ENCODE assay signal across 20 cellular contexts in the genomic region with DNA sequence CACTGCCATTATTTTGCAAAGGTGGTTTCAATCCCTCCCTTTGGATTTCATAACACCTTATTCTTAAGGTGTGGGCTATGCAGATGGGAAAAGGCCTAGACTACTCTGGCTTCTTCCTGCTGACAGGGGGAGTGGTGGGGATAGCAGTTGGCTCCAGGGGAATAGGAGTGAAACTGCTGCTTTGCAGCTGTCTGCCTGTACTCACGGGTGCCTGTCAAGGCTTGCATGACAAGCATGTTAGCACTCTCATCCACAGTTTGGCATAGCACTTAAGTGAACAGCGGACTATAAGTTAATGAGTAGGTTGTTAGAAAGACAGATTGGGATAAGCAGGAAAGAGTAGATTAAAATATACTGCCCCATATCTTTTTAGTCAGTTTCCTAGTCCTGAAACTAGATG.
DNase-seq lines count a peak whose midpoint lies in the region; ATAC-seq, FAIRE-seq and TF ChIP-seq lines count a peak whose summit lies in the region.
"Had no signal": no experiment of that assay in that cellular context is flagged by ENCODE, and none has a peak within 500 bp of the region (broad histone marks: within the 10 kb centered on the region; RNA-seq: fewer than 3 reads in every experiment).

No MANE protein-coding gene starts in this region.

- H3K4me3 ChIP-seq in bronchial epithelial cell (ENCODE audit: low read depth, low read length) (no peak overlapping the region), H7 (ENCODE audit: insufficient read depth, low read depth, low read length) (no peak overlapping the region)
- H3K4me3 ChIP-seq: hepatocyte, right lobe of liver, testis had no signal

- no peak for FAIRE-seq in bronchial epithelial cell (lab: Jason Lieb, UNC)
- FAIRE-seq: islet of Langerhans, urothelium cell line had no signal

- intact Hi-C loops in Right ventricle myocardium inferior (cut with DNase I): no loop called here
- intact Hi-C loops in Right ventricle myocardium superior (cut with DNase I): no loop called here

- no peak for TF ChIP-seq CTCF in bronchial epithelial cell (IDR thresholded peaks at IDR 0.05; ENCODE audit: insufficient read depth, low read length, severe bottlenecking)

- no peak for DNase-seq in Right ventricle myocardium inferior (ENCODE audit: missing footprints)
- no peak for DNase-seq in Right ventricle myocardium superior
- peak; percentile 12 for DNase-seq in NCI-H187 treated with DMSO at 0.1 percent for 48 hours (lab: John Stamatoyannopoulos, UW)
- peak; percentile 80 for DNase-seq in bronchial epithelial cell (ENCODE audit: low read depth)
- no peak for DNase-seq in stimulated activated CD4-positive, alpha-beta T cell treated with anti-CD3 and anti-CD28 coated beads, Interleukin-4, amount 100 ng/mL, for 1 hour
- DNase-seq in H7: no peak
- DNase-seq: activated CD4-positive, alpha-beta T cell treated with anti-CD3 and anti-CD28 coated beads for 36 hours; activated gamma-delta T cell; activated naive CD8-positive, alpha-beta T cell treated with anti-CD3 and anti-CD28 coated beads, Interleukin-2, amount 50 U/mL, for 24 hours; foreskin melanocyte; NCI-H226; posterior cingulate gyrus; right lobe of liver; stimulated activated naive CD4-positive, alpha-beta T cell treated with Interleukin-2 at 50 U/mL for 16 hours; testis had no signal

- H3K36me3 ChIP-seq in bronchial epithelial cell (ENCODE audit: control insufficient read depth, insufficient read depth, low read length): no peaks in the 10 kb centered on the region
- no peaks in the 10 kb centered on the region for H3K36me3 ChIP-seq in H7 (replicated peaks; ENCODE audit: control insufficient read depth, insufficient read depth, low read length)
- H3K36me3 ChIP-seq: right lobe of liver had no signal

- ATAC-seq in Right ventricle myocardium inferior (peak; percentile 31), Right ventricle myocardium superior (ENCODE audit: poor library complexity) (no peak), GM21423 (IDR thresholded peaks at IDR 0.05; ENCODE audit: unreplicated experiment) (no peak)
- ATAC-seq: activated CD4-positive, alpha-beta T cell treated with anti-CD3 and anti-CD28 coated beads for 36 hours; activated naive CD8-positive, alpha-beta T cell treated with anti-CD3 and anti-CD28 coated beads, Interleukin-2, amount 50 U/mL, for 24 hours; Panc1; right lobe of liver had no signal

- H3K27me3 ChIP-seq in bronchial epithelial cell (ENCODE audit: control insufficient read depth, insufficient read depth, low read length): no peaks in the 10 kb centered on the region
- H3K27me3 ChIP-seq in H7 (ENCODE audit: control insufficient read depth, insufficient read depth, low read length): no peaks in the 10 kb centered on the region
- H3K27me3 ChIP-seq: hepatocyte, right lobe of liver, testis had no signal

Comparison
In these comparisons a context has a peak if more than half of its experiments do, and no peak if none do; other contexts are left out.
1. DNase-seq: peak in NCI-H187 treated with DMSO at 0.1 percent for 48 hours (single experiment) and bronchial epithelial cell (single experiment); none in Right ventricle myocardium inferior (single experiment), Right ventricle myocardium superior (single experiment), stimulated activated CD4-positive, alpha-beta T cell treated with anti-CD3 and anti-CD28 coated beads, Interleukin-4, amount 100 ng/mL, for 1 hour (single experiment) and H7 (single experiment).